ENCODE assay signal across 2 cellular contexts in genomic region chr6:34970487-34970886, GRCh38.
TF ChIP-seq lines count a peak whose summit lies in the region.

No MANE protein-coding gene starts in this region.

TF ChIP-seq in IMR-90, 13 proteins besides CTCF, POLR2A, EP300 and RAD21:
- TF ChIP-seq NFE2L2 (IDR thresholded peaks at IDR 0.05; ENCODE audit: low read depth, low read length) (no peak), RFX5 (IDR thresholded peaks at IDR 0.05; ENCODE audit: low read depth, low read length) (no peak), MAFK (IDR thresholded peaks at IDR 0.05; ENCODE audit: low read depth, low read length) (peak; percentile 72), USF2 (IDR thresholded peaks at IDR 0.05; ENCODE audit: low read depth, low read length) (no peak), CHD1 (IDR thresholded peaks at IDR 0.05; ENCODE audit: low read depth, low read length) (no peak)

TF ChIP-seq in K562, 482 proteins besides CTCF, POLR2A, EP300 and RAD21:
- TF ChIP-seq ZHX1 (conservative IDR thresholded peaks at IDR 0.05; ENCODE audit: low read length) (no peak), SMAD3 (CRISPR knock-in tag; conservative IDR thresholded peaks at IDR 0.05) (no peak), TBP (optimal IDR thresholded peaks at IDR 0.05; ENCODE audit: low read depth, low read length) (no peak), ZNF316 (IDR thresholded peaks at IDR 0.05) (peak; percentile 74), ZBTB11 (CRISPR knock-in tag; IDR thresholded peaks at IDR 0.05) (no peak), ZBED1 (IDR thresholded peaks at IDR 0.05) (no peak), ZBTB43 (CRISPR knock-in tag; IDR thresholded peaks at IDR 0.05) (no peak), PHF8 (IDR thresholded peaks at IDR 0.05; ENCODE audit: borderline replicate concordance, low read length) (no peak), PYGO2 (tag; IDR thresholded peaks at IDR 0.05) (no peak), ZNF583 (CRISPR knock-in tag; IDR thresholded peaks at IDR 0.05) (no peak), C11orf30 (IDR thresholded peaks at IDR 0.05; ENCODE audit: low read depth) (peak; percentile 64; the same call in 1 of the 2 replicates), SPI1 (IDR thresholded peaks at IDR 0.05; ENCODE audit: borderline replicate concordance, low read depth, low read length) (no peak), HLTF (IDR thresholded peaks at IDR 0.05) (no peak), KHSRP (IDR thresholded peaks at IDR 0.05) (no peak), MXD1 (CRISPR knock-in tag; IDR thresholded peaks at IDR 0.05; ENCODE audit: borderline replicate concordance, poor library complexity, severe bottlenecking) (no peak), TCFL5 (CRISPR knock-in tag; conservative IDR thresholded peaks at IDR 0.05) (no peak), ZBTB17 (CRISPR knock-in tag; IDR thresholded peaks at IDR 0.05) (no peak), MAFF (IDR thresholded peaks at IDR 0.05; ENCODE audit: low read length) (peak; percentile 30; the same call in 1 of the 2 replicates), MAFK (IDR thresholded peaks at IDR 0.05; ENCODE audit: low read length) (0 out of 2 replicates have a peak, but pooled peaks have one; percentile 14), ATF3 (IDR thresholded peaks at IDR 0.05) (peak; percentile 37; the same call in 1 of the 2 replicates), ATF3 (CRISPR knock-in tag; conservative IDR thresholded peaks at IDR 0.05) (no peak), ATF6 (CRISPR knock-in tag; IDR thresholded peaks at IDR 0.05) (no peak), ZNF280A (IDR thresholded peaks at IDR 0.05; ENCODE audit: low read depth, partially characterized antibody) (no peak), ZNF586 (CRISPR knock-in tag; conservative IDR thresholded peaks at IDR 0.05) (no peak), NCOA6 (IDR thresholded peaks at IDR 0.05) (no peak), MYNN (IDR thresholded peaks at IDR 0.05) (no peak), MYNN (CRISPR knock-in tag; IDR thresholded peaks at IDR 0.05) (no peak), MEF2D (tag; conservative IDR thresholded peaks at IDR 0.05; ENCODE audit: low read depth) (no peak), HNRNPK (IDR thresholded peaks at IDR 0.05; ENCODE audit: low read depth, low read length, poor library complexity, severe bottlenecking) (no peak)
